In genomic region chr2:231330311-231330710, GRCh38 we compare ENCODE assay signal across 36 cellular contexts.
"Had no signal": no experiment of that assay in that cellular context is flagged by ENCODE, and none has a peak within 500 bp of the region (broad histone marks: within the 10 kb centered on the region; RNA-seq: fewer than 3 reads in every experiment).

No MANE protein-coding gene starts in this region.

- H3K27ac ChIP-seq: ascending aorta, cardiac muscle cell, VCaP had no signal

- H3K36me3 Mint-ChIP-seq: activated CD4-positive, alpha-beta memory T cell treated with anti-CD3 and anti-CD28 coated beads for 36 hours; activated naive CD4-positive, alpha-beta T cell treated with anti-CD3 and anti-CD28 coated beads, Interleukin-2, amount 10 ng/mL, durations not matched to agents 7 days and 5 days; activated naive CD4-positive, alpha-beta T cell treated with anti-CD3 and anti-CD28 coated beads, Interleukin-2, amount 50 U/mL, for 24 hours; activated naive CD8-positive, alpha-beta T cell treated with anti-CD3 and anti-CD28 coated beads, Interleukin-2, amount 10 ng/mL, durations not matched to agents 7 days and 5 days had no signal

- H3K36me3 ChIP-seq: cardiac muscle cell had no signal

- ATAC-seq: activated CD8-positive, alpha-beta T cell treated with anti-CD3 and anti-CD28 coated beads for 36 hours; activated naive CD8-positive, alpha-beta T cell treated with anti-CD3 and anti-CD28 coated beads, Interleukin-2, amount 50 U/mL, for 24 hours; activated T-cell treated with anti-CD3 and anti-CD28 coated beads, Interleukin-2, amount 50 U/mL, for 4 hours had no signal

- H3K27ac Mint-ChIP-seq: activated B cell treated with CpG ODN at 0.5 μM for 24 hours; activated CD4-positive, alpha-beta memory T cell treated with anti-CD3 and anti-CD28 coated beads for 36 hours; activated CD4-positive, alpha-beta T cell treated with anti-CD3 and anti-CD28 coated beads, Interleukin-2, amount 10 ng/mL, durations not matched to agents 24 days and 14 days; activated CD8-positive, alpha-beta T cell treated with anti-CD3 and anti-CD28 coated beads for 36 hours; activated naive CD4-positive, alpha-beta T cell treated with anti-CD3 and anti-CD28 coated beads, Interleukin-2, amount 10 ng/mL, durations not matched to agents 7 days and 5 days; activated naive CD4-positive, alpha-beta T cell treated with anti-CD3 and anti-CD28 coated beads, Interleukin-2, amount 50 U/mL, for 24 hours; activated naive CD8-positive, alpha-beta T cell; activated naive CD8-positive, alpha-beta T cell treated with anti-CD3 and anti-CD28 coated beads, Interleukin-2, amount 10 ng/mL, durations not matched to agents 7 days and 5 days; activated naive CD8-positive, alpha-beta T cell treated with anti-CD3 and anti-CD28 coated beads, Interleukin-2, amount 50 U/mL, for 24 hours; activated T-helper 2 cell treated with anti-CD3 and anti-CD28 coated beads, Interferon-gamma antibody, Interleukin-2, Interleukin-4, amounts not matched to agents 10 μg/mL and 5 μg/mL and 100 μg/mL, durations not matched to agents 14 hours and 24 hours and 36 hours; brain; T-helper 1 cell treated with Interleukin-12 subunit alpha and Interleukin-12 subunit beta and Interleukin-4 antibody, amounts not matched to agents 30 μg/mL and 1 μg/mL, for 36 hours; T-helper 2 cell treated with Interferon-gamma antibody and Interleukin-4, amounts not matched to agents 5 μg/mL and 100 μg/mL, for 36 hours had no signal

- FAIRE-seq: bronchial epithelial cell, TTC549 had no signal

- H3K9me3 Mint-ChIP-seq: activated B cell treated with CpG ODN at 0.5 μM for 24 hours; activated CD4-positive, alpha-beta memory T cell treated with anti-CD3 and anti-CD28 coated beads for 36 hours; activated CD4-positive, alpha-beta T cell treated with anti-CD3 and anti-CD28 coated beads, Interleukin-2, amount 10 ng/mL, durations not matched to agents 24 days and 14 days; activated CD8-positive, alpha-beta T cell treated with anti-CD3 and anti-CD28 coated beads for 36 hours; activated naive CD4-positive, alpha-beta T cell treated with anti-CD3 and anti-CD28 coated beads, Interleukin-2, amount 10 ng/mL, durations not matched to agents 7 days and 5 days; activated naive CD4-positive, alpha-beta T cell treated with anti-CD3 and anti-CD28 coated beads, Interleukin-2, amount 50 U/mL, for 24 hours; activated naive CD8-positive, alpha-beta T cell treated with anti-CD3 and anti-CD28 coated beads, Interleukin-2, amount 10 ng/mL, durations not matched to agents 7 days and 5 days; activated naive CD8-positive, alpha-beta T cell treated with anti-CD3 and anti-CD28 coated beads, Interleukin-2, amount 50 U/mL, for 24 hours; activated T-cell treated with anti-CD3 and anti-CD28 coated beads, Interleukin-2, amount 50 U/mL, for 4 hours; activated T-helper 2 cell treated with anti-CD3 and anti-CD28 coated beads, Interferon-gamma antibody, Interleukin-2, Interleukin-4, amounts not matched to agents 10 μg/mL and 5 μg/mL and 100 μg/mL, durations not matched to agents 14 hours and 24 hours and 36 hours; brain; central memory CD8-positive, alpha-beta T cell; T-helper 1 cell treated with Interleukin-12 subunit alpha and Interleukin-12 subunit beta and Interleukin-4 antibody, amounts not matched to agents 30 μg/mL and 1 μg/mL, for 36 hours; T-helper 2 cell treated with Interferon-gamma antibody and Interleukin-4, amounts not matched to agents 5 μg/mL and 100 μg/mL, for 36 hours had no signal

- H3K4me1 Mint-ChIP-seq: activated B cell treated with CpG ODN at 0.5 μM for 24 hours; activated CD4-positive, alpha-beta T cell treated with anti-CD3 and anti-CD28 coated beads, Interleukin-2, amount 10 ng/mL, durations not matched to agents 24 days and 14 days; activated naive CD4-positive, alpha-beta T cell treated with anti-CD3 and anti-CD28 coated beads, Interleukin-2, amount 10 ng/mL, durations not matched to agents 7 days and 5 days; activated naive CD4-positive, alpha-beta T cell treated with anti-CD3 and anti-CD28 coated beads, Interleukin-2, amount 50 U/mL, for 24 hours; activated naive CD8-positive, alpha-beta T cell treated with anti-CD3 and anti-CD28 coated beads, Interleukin-2, amount 10 ng/mL, durations not matched to agents 7 days and 5 days; activated naive CD8-positive, alpha-beta T cell treated with anti-CD3 and anti-CD28 coated beads, Interleukin-2, amount 50 U/mL, for 24 hours; brain; central memory CD8-positive, alpha-beta T cell had no signal

- H3K4me3 ChIP-seq: ascending aorta, cardiac muscle cell had no signal

- DNase-seq: activated B cell treated with CpG ODN at 0.5 μM for 24 hours; activated CD4-positive, alpha-beta memory T cell treated with anti-CD3 and anti-CD28 coated beads for 36 hours; activated CD4-positive, alpha-beta T cell treated with anti-CD3 and anti-CD28 coated beads for 4 hours; activated CD4-positive, alpha-beta T cell treated with anti-CD3 and anti-CD28 coated beads, Interleukin-2, amount 10 ng/mL, durations not matched to agents 24 days and 14 days; activated CD4-positive, alpha-beta T cell treated with anti-CD3 and anti-CD28 coated beads, Interleukin-2, amount 50 U/mL, for 1 hour; activated CD4-positive, alpha-beta T cell treated with anti-CD3 and anti-CD28 coated beads, Interleukin-2, amount 50 U/mL, for 4 hours; activated CD4-positive, CD25-positive, alpha-beta regulatory T cell treated with anti-CD3 and anti-CD28 coated beads, Interleukin-2, amount 50 U/mL, for 72 hours; activated CD8-positive, alpha-beta memory T cell treated with anti-CD3 and anti-CD28 coated beads, Interleukin-2, amount 50 U/mL, for 4 hours; activated CD8-positive, alpha-beta T cell treated with anti-CD3 and anti-CD28 coated beads for 36 hours; activated effector memory CD4-positive, alpha-beta T cell treated with Interleukin-2 at 50 U/mL for 16 hours; activated gamma-delta T cell; activated naive CD4-positive, alpha-beta T cell treated with anti-CD3 and anti-CD28 coated beads, Interleukin-2, amount 10 ng/mL, durations not matched to agents 7 days and 5 days; activated naive CD4-positive, alpha-beta T cell treated with Interleukin-2 at 50 U/mL for 16 hours; activated naive CD8-positive, alpha-beta T cell treated with anti-CD3 and anti-CD28 coated beads, Interleukin-2, amount 10 ng/mL, durations not matched to agents 7 days and 5 days; activated naive CD8-positive, alpha-beta T cell treated with anti-CD3 and anti-CD28 coated beads, Interleukin-2, amount 50 U/mL, for 24 hours; activated T-cell treated with anti-CD3 and anti-CD28 coated beads for 4 hours; activated T-cell treated with anti-CD3 and anti-CD28 coated beads, Interleukin-2, amount 50 U/mL, for 1 hour; activated T-cell treated with anti-CD3 and anti-CD28 coated beads, Interleukin-2, amount 50 U/mL, for 4 hours; amygdala; anterior cingulate cortex; caudate nucleus; T-helper 1 cell; T-helper 2 cell; T-helper 9 cell had no signal

- H3K9me3 ChIP-seq: ascending aorta had no signal

- H3K4me3 Mint-ChIP-seq: activated B cell treated with CpG ODN at 0.5 μM for 24 hours; activated CD4-positive, alpha-beta memory T cell treated with anti-CD3 and anti-CD28 coated beads for 36 hours; activated CD4-positive, alpha-beta T cell treated with anti-CD3 and anti-CD28 coated beads, Interleukin-2, amount 10 ng/mL, durations not matched to agents 24 days and 14 days; activated CD8-positive, alpha-beta T cell treated with anti-CD3 and anti-CD28 coated beads for 36 hours; activated naive CD4-positive, alpha-beta T cell treated with anti-CD3 and anti-CD28 coated beads, Interleukin-2, amount 10 ng/mL, durations not matched to agents 7 days and 5 days; activated naive CD4-positive, alpha-beta T cell treated with anti-CD3 and anti-CD28 coated beads, Interleukin-2, amount 50 U/mL, for 24 hours; activated naive CD8-positive, alpha-beta T cell; activated naive CD8-positive, alpha-beta T cell treated with anti-CD3 and anti-CD28 coated beads, Interleukin-2, amount 10 ng/mL, durations not matched to agents 7 days and 5 days; activated naive CD8-positive, alpha-beta T cell treated with anti-CD3 and anti-CD28 coated beads, Interleukin-2, amount 50 U/mL, for 24 hours; activated T-cell treated with anti-CD3 and anti-CD28 coated beads, Interleukin-2, amount 50 U/mL, for 4 hours; brain; central memory CD8-positive, alpha-beta T cell; T-helper 1 cell treated with Interleukin-12 subunit alpha and Interleukin-12 subunit beta and Interleukin-4 antibody, amounts not matched to agents 30 μg/mL and 1 μg/mL, for 36 hours; T-helper 2 cell treated with Interferon-gamma antibody and Interleukin-4, amounts not matched to agents 5 μg/mL and 100 μg/mL, for 36 hours had no signal

- H3K4me1 ChIP-seq: ascending aorta had no signal

- H3K27me3 Mint-ChIP-seq: activated B cell treated with CpG ODN at 0.5 μM for 24 hours; activated CD4-positive, alpha-beta memory T cell treated with anti-CD3 and anti-CD28 coated beads for 36 hours; activated CD4-positive, alpha-beta T cell treated with anti-CD3 and anti-CD28 coated beads, Interleukin-2, amount 10 ng/mL, durations not matched to agents 24 days and 14 days; activated CD8-positive, alpha-beta T cell treated with anti-CD3 and anti-CD28 coated beads for 36 hours; activated naive CD4-positive, alpha-beta T cell treated with anti-CD3 and anti-CD28 coated beads, Interleukin-2, amount 50 U/mL, for 24 hours; activated naive CD8-positive, alpha-beta T cell; activated naive CD8-positive, alpha-beta T cell treated with anti-CD3 and anti-CD28 coated beads, Interleukin-2, amount 10 ng/mL, durations not matched to agents 7 days and 5 days; activated naive CD8-positive, alpha-beta T cell treated with anti-CD3 and anti-CD28 coated beads, Interleukin-2, amount 50 U/mL, for 24 hours; brain; central memory CD8-positive, alpha-beta T cell had no signal
